18 cellular contexts compared by ENCODE assay signal in the genomic region with DNA sequence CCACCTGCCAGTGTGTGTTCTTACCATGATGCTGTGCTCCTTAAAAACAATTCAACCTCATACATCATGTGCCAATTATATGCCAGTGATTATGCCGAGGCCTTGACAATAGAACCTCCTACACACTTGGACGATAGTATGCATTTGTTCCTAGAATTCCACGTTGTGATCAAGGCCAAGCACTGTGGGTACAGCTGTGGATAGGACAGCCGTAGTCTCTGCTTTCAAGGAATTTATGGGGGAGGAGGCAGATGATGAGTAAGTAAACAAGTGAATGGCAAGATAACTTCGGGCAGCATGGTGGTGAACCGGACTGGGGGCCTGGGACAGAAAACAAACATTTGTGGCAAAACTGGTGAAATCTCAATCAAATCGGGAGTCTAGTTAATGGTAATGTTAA. TPM values are rescaled to one million over a fixed set of nuclear protein-coding genes. Genes with fewer than 3 reads are reported as not detected.
DNase-seq lines count a peak whose midpoint lies in the region; TF ChIP-seq lines count a peak whose summit lies in the region.
"Had no signal": no experiment of that assay in that cellular context is flagged by ENCODE, and none has a peak within 500 bp of the region (broad histone marks: within the 10 kb centered on the region; RNA-seq: fewer than 3 reads in every experiment).

No MANE protein-coding gene starts in this region.

- H3K4me2 ChIP-seq in Karpas-422 (ENCODE audit: low read depth, low read length, poor library complexity, severe bottlenecking) (no peak overlapping the region), osteoblast (ENCODE audit: insufficient read depth, low read length) (no peak overlapping the region), mesenchymal stem cell (ENCODE audit: low read length, poor library complexity, severe bottlenecking) (no peak overlapping the region)

- no peak overlapping the region for H2BK15ac ChIP-seq in mesenchymal stem cell (ENCODE audit: low read depth, poor library complexity, severe bottlenecking)

- intact Hi-C loops in stomach (cut with DNase I; ENCODE audit: low total_unique reads), result no loop called here

- H2BK5ac ChIP-seq in mesenchymal stem cell (ENCODE audit: low read depth, low read length, poor library complexity, severe bottlenecking), result no peak overlapping the region

- H3K27ac ChIP-seq in Karpas-422 (ENCODE audit: low read length) (no peak overlapping the region), osteoblast (ENCODE audit: low read depth, low read length) (no peak overlapping the region), mesenchymal stem cell (ENCODE audit: low read length, poor library complexity, severe bottlenecking) (no peak overlapping the region), stomach (no peak overlapping the region)

- no peak overlapping the region for H4K8ac ChIP-seq in mesenchymal stem cell (ENCODE audit: low read length)

- in situ Hi-C loops in ACHN (cut with HindIII; ENCODE audit: low pct_ligation_motif_present, low pct_unique_long_range_greater_than_20kb, low sequenced_read_pairs) (no loop called here), GM13976 (cut with MboI; ENCODE audit: low sequenced_read_pairs, unreplicated experiment) (no loop called here)

- no peak overlapping the region for H2BK120ac ChIP-seq in mesenchymal stem cell (ENCODE audit: low read depth, low read length)

- H3K23ac ChIP-seq in mesenchymal stem cell (ENCODE audit: low read length in 2 of 2), result no peak overlapping the region

- H3K9me3 ChIP-seq in Karpas-422 (ENCODE audit: low read length) (no peaks in the 10 kb centered on the region), osteoblast (ENCODE audit: low read depth, low read length) (no peaks in the 10 kb centered on the region), mesenchymal stem cell (ENCODE audit: control insufficient read depth, low read length) (no peaks in the 10 kb centered on the region), stomach (no peaks in the 10 kb centered on the region)

- TF ChIP-seq EP300 in stomach (IDR thresholded peaks at IDR 0.05), result no peak

- no peak overlapping the region for H2BK12ac ChIP-seq in mesenchymal stem cell (ENCODE audit: low read length in 2 of 2)

- no peaks in the 10 kb centered on the region for H3K9me2 ChIP-seq in Karpas-422 (replicated peaks; ENCODE audit: insufficient read depth, low read length)

- H4K20me1 ChIP-seq in Karpas-422 (ENCODE audit: insufficient read depth, low read depth, low read length) (no peaks in the 10 kb centered on the region), osteoblast (ENCODE audit: insufficient read depth, low read length) (no peaks in the 10 kb centered on the region)

- H3K79me2 ChIP-seq in Karpas-422 (ENCODE audit: low read length) (no peaks in the 10 kb centered on the region), osteoblast (ENCODE audit: insufficient read depth, low read length) (no peaks in the 10 kb centered on the region)

- no peaks in the 10 kb centered on the region for H3K79me1 ChIP-seq in mesenchymal stem cell (replicated peaks; ENCODE audit: low read length, poor library complexity, severe bottlenecking)

- H3K36me3 ChIP-seq in Karpas-422 (ENCODE audit: insufficient read depth, low read length), result no peaks in the 10 kb centered on the region
- no peaks in the 10 kb centered on the region for H3K36me3 ChIP-seq in osteoblast (ENCODE audit: insufficient read depth, low read length)
- no peaks in the 10 kb centered on the region for H3K36me3 ChIP-seq in mesenchymal stem cell (ENCODE audit: control insufficient read depth in 1 of 2, insufficient read depth in 2 of 2, low read depth in 1 of 2, low read length in 2 of 2)
- H3K36me3 ChIP-seq in stomach, result no peaks in the 10 kb centered on the region

- H3K4me3 ChIP-seq in Karpas-422 (ENCODE audit: low read length) (no peak overlapping the region), osteoblast (ENCODE audit: insufficient read depth, low read length) (no peak overlapping the region), mesenchymal stem cell (ENCODE audit: insufficient read depth in 1 of 2, low read depth in 1 of 2, low read length in 2 of 2) (no peak overlapping the region), stomach (no peak overlapping the region)

- 67% methylated on average over 7 of the region's 7 CpGs for WGBS in mesenchymal stem cell
- 48 to 56% (median 50%) methylated on average over 7 of the region's 7 CpGs for WGBS in stomach, 5 donors

- no peak for TF ChIP-seq CTCF in GM13976 (IDR thresholded peaks at IDR 0.05; ENCODE audit: borderline replicate concordance, control extremely low read depth, extremely low read depth, insufficient read depth, missing control alignments)
- no peak for TF ChIP-seq CTCF in osteoblast (IDR thresholded peaks at IDR 0.05; ENCODE audit: extremely low read depth, low read depth, low read length)
- TF ChIP-seq CTCF in stomach (IDR thresholded peaks at IDR 0.05), result no peak

- no peak overlapping the region for H2AFZ ChIP-seq in Karpas-422 (ENCODE audit: low read length)
- H2AFZ ChIP-seq in osteoblast (ENCODE audit: low read length), result no peak overlapping the region
- H2AFZ ChIP-seq in mesenchymal stem cell (ENCODE audit: low read depth, low read length), result no peak overlapping the region

- peaks cover 9% of the 10 kb centered on the region; the same call in 1 of the 2 replicates for H3K4me1 ChIP-seq in Karpas-422 (ENCODE audit: low read length)
- no peaks in the 10 kb centered on the region for H3K4me1 ChIP-seq in osteoblast (ENCODE audit: insufficient read depth, low read length)
- no peaks in the 10 kb centered on the region for H3K4me1 ChIP-seq in mesenchymal stem cell (ENCODE audit: control insufficient read depth, insufficient read depth, low read depth, low read length)
- H3K4me1 ChIP-seq in stomach, result peaks cover 0 to 7% (median 0%) of the 10 kb centered on the region in 4 donors

- H4K91ac ChIP-seq in mesenchymal stem cell (ENCODE audit: low read length), result no peak overlapping the region

- TF ChIP-seq POLR2A in stomach (IDR thresholded peaks at IDR 0.05), result no peak

- no peak overlapping the region for H3K9ac ChIP-seq in Karpas-422 (ENCODE audit: low read length)
- no peak overlapping the region for H3K9ac ChIP-seq in mesenchymal stem cell (ENCODE audit: low read length)

- no peak overlapping the region for H3K18ac ChIP-seq in mesenchymal stem cell (ENCODE audit: low read depth in 1 of 2, low read length in 2 of 2)

- DNase-seq in ACHN (peak; percentile 35), Karpas-422 (peak; percentile 2), NCI-H748 (lab: John Stamatoyannopoulos, UW; ENCODE audit: unreplicated experiment) (peak; percentile 71), myocyte (ENCODE audit: low read depth) (peak; percentile 64), GM13976 (ENCODE audit: low spot score) (no peak), osteoblast (ENCODE audit: insufficient read length, low spot score, missing footprints) (no peak), mesenchymal stem cell (no peak), stomach (no peak)
- DNase-seq: C1 segment of cervical spinal cord, H9, IMR-90, NCI-H1436 treated with DMSO at 0.1 percent for 48 hours, NCI-H2081 treated with DMSO at 0.1 percent for 48 hours, NCI-H345, NCI-H526, SW 1271 had no signal

- H3K4ac ChIP-seq in mesenchymal stem cell (ENCODE audit: low read depth in 1 of 2, low read length in 2 of 2), result no peak overlapping the region

- no peak overlapping the region for H3K14ac ChIP-seq in mesenchymal stem cell (ENCODE audit: low read length in 2 of 2)

- no peak overlapping the region for H2AK5ac ChIP-seq in mesenchymal stem cell (ENCODE audit: low read length, severe bottlenecking)

- H3K27me3 ChIP-seq in Karpas-422 (ENCODE audit: low read length), result no peaks in the 10 kb centered on the region
- H3K27me3 ChIP-seq in osteoblast (ENCODE audit: insufficient read depth, low read length), result peaks cover 11% of the 10 kb centered on the region
- peaks cover 7 to 42% of the 10 kb centered on the region in 2 experiments for H3K27me3 ChIP-seq in mesenchymal stem cell (ENCODE audit: control insufficient read depth in 1 of 2, insufficient read depth in 1 of 2, low read length in 2 of 2)
- H3K27me3 ChIP-seq in stomach, result peaks cover 0 to 13% (median 0%) of the 10 kb centered on the region in 3 donors

RNA-seq across cellular contexts. Expression of a gene that starts 18.0 kb away (rescaled TPM):
- not detected in 2 replicates for total RNA-seq in Karpas-422 (2014; rRNA removed; shearing (Covaris generic); ENCODE audit: low replicate concordance)
- not detected in 2 replicates for total RNA-seq in myocyte
- polyA plus RNA-seq in myocyte (2012), result 0.09 TPM
- total RNA-seq in osteoblast, result 1.5 TPM in 1 of 2 replicates, not detected in the other
- not detected for polyA plus RNA-seq in mesenchymal stem cell (2013, experiment 1 of 2)
- not detected for polyA plus RNA-seq in mesenchymal stem cell (2013, experiment 2 of 2)
- total RNA-seq in stomach, result not detected
- under 1 TPM in 1 of 3 donors, not detected in 2; 0.08 TPM for polyA plus RNA-seq in stomach
- total RNA-seq: HT-29, IMR-90 had no signal
- polyA plus RNA-seq: IMR-90 had no signal

RNA-seq across cellular contexts. Expression of a gene that starts 20.6 kb away (rescaled TPM):
- total RNA-seq in Karpas-422 (2014; rRNA removed; shearing (Covaris generic); ENCODE audit: low replicate concordance), result not detected in 2 replicates
- total RNA-seq in myocyte (not detected in 2 replicates), osteoblast (not detected in 2 replicates), stomach (not detected)
- polyA plus RNA-seq in myocyte (2012), result not detected
- polyA plus RNA-seq in mesenchymal stem cell (2013, experiment 1 of 2), result not detected
- polyA plus RNA-seq in mesenchymal stem cell (2013, experiment 2 of 2), result not detected
- not detected for polyA plus RNA-seq in stomach
- total RNA-seq: HT-29, IMR-90, SK-MEL-5 had no signal
- polyA plus RNA-seq: IMR-90 had no signal

Comparison
In these comparisons a context has a peak if more than half of its experiments do, and no peak if none do; other contexts are left out.
1. DNase-seq: peak in ACHN (single experiment), Karpas-422 (single experiment), NCI-H748 (single experiment) and myocyte (single experiment); none in GM13976 (single experiment), osteoblast (single experiment), mesenchymal stem cell (single experiment) and stomach (single experiment).